8 cellular contexts compared by ENCODE assay signal in the genomic region with DNA sequence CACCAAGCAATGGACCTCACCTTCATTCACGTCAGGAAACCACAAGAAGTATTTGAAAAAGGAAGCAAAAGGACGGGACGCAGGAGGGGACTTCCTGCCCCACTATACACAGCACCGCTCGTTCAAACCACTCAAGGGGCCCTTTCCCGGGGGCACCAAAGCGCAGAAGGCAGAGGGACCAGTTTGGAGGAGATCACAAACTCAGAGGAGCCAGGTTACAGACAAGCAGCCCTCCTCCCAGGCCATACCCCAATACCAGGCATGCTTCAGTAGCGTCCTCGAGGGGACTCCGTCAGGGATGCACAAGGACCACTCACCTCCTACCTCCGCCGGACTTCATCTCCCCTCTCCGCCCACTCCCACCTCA. TPM values are rescaled to one million over a fixed set of nuclear protein-coding genes. Genes with fewer than 3 reads are reported as not detected.
DNase-seq lines count a peak whose midpoint lies in the region; ATAC-seq lines count a peak whose summit lies in the region.

No MANE protein-coding gene starts in this region.

- peaks cover 36 to 78% (median 62%) of the 10 kb centered on the region in 4 donors for H3K4me1 Mint-ChIP-seq in naive thymus-derived CD8-positive, alpha-beta T cell

- H3K36me3 Mint-ChIP-seq in naive thymus-derived CD8-positive, alpha-beta T cell = peaks cover 0 to 17% (median 5%) of the 10 kb centered on the region in 3 donors

- H3K4me3 ChIP-seq in effector memory CD4-positive, alpha-beta T cell (ENCODE audit: insufficient read depth, low read depth, low read length, poor library complexity, severe bottlenecking) = peak overlapping the region; percentile 91

- no peaks in the 10 kb centered on the region for H3K27me3 ChIP-seq in effector memory CD4-positive, alpha-beta T cell (replicated peaks; ENCODE audit: control insufficient read depth, insufficient read depth, low read length, poor library complexity, severe bottlenecking)

- ATAC-seq in HG02973 (IDR thresholded peaks at IDR 0.05; ENCODE audit: unreplicated experiment) (peak; percentile 10), HG03135 (IDR thresholded peaks at IDR 0.05; ENCODE audit: unreplicated experiment) (no peak)
- ATAC-seq in naive thymus-derived CD8-positive, alpha-beta T cell = peak; percentile 23 to 29

- H3K27me3 Mint-ChIP-seq in naive thymus-derived CD8-positive, alpha-beta T cell = no peaks in the 10 kb centered on the region

- H3K4me3 Mint-ChIP-seq in naive thymus-derived CD8-positive, alpha-beta T cell = peak overlapping the region; percentile 86 to 100 (median 98)

- H3K36me3 ChIP-seq in effector memory CD4-positive, alpha-beta T cell (ENCODE audit: control insufficient read depth, insufficient read depth, low read length) = peaks cover 27% of the 10 kb centered on the region

- peak overlapping the region; percentile 85 to 98 (median 96) for H3K27ac Mint-ChIP-seq in naive thymus-derived CD8-positive, alpha-beta T cell

- no peaks in the 10 kb centered on the region for H3K9me3 Mint-ChIP-seq in naive thymus-derived CD8-positive, alpha-beta T cell

- POLR2A ChIA-PET in naive thymus-derived CD8-positive, alpha-beta T cell (lab: Charles Lee) = interaction anchor here (0.9 to 13.8 kb wide), 8 partner anchors 10 to 38 kb away, joined by 3 to 315 read pairs (median 52); a partner anchor contains a TSS

- H3K9me3 ChIP-seq in effector memory CD4-positive, alpha-beta T cell (ENCODE audit: control insufficient read depth, low read length) = no peaks in the 10 kb centered on the region

- peaks cover 27% of the 10 kb centered on the region for H3K4me1 ChIP-seq in effector memory CD4-positive, alpha-beta T cell (ENCODE audit: control insufficient read depth, insufficient read depth, low read length, poor library complexity, severe bottlenecking)

- peak; percentile 15 for DNase-seq in activated CD4-positive, alpha-beta T cell treated with anti-CD3 and anti-CD28 coated beads for 1 hour
- no peak for DNase-seq in activated CD4-positive, alpha-beta T cell treated with anti-CD3 and anti-CD28 coated beads, Interleukin-2, amount 50 U/mL, for 4 hours
- peak in 3 of 5 experiments; percentile 19 to 66 (median 65) for DNase-seq in T-helper 2 cell
- DNase-seq in effector memory CD4-positive, alpha-beta T cell = peak in 2 of 3 donors; percentile 27 to 38
- peak in 7 of 10 donors; percentile 27 to 71 (median 50) for DNase-seq in naive thymus-derived CD8-positive, alpha-beta T cell
- no peak for DNase-seq in mesenteric fat pad (ENCODE audit: low spot score)

- H3K27ac ChIP-seq in effector memory CD4-positive, alpha-beta T cell (ENCODE audit: insufficient read depth, low read length, poor library complexity, severe bottlenecking) = peak overlapping the region; percentile 91

RNA-seq across cellular contexts. Expression of a gene that starts 0.7 kb away (rescaled TPM):
- 100 to 1,000 TPM; 132 to 147 TPM for total RNA-seq in naive thymus-derived CD8-positive, alpha-beta T cell
- 10 to 100 TPM; 21.4 to 49.6 (median 27.1) TPM for polyA plus RNA-seq in naive thymus-derived CD8-positive, alpha-beta T cell
- 36.4 TPM for total RNA-seq in mesenteric fat pad

RNA-seq across cellular contexts. Expression of a gene that starts 5.6 kb away (rescaled TPM):
- 10 to 100 TPM; 14.7 to 14.9 TPM for total RNA-seq in naive thymus-derived CD8-positive, alpha-beta T cell
- polyA plus RNA-seq in naive thymus-derived CD8-positive, alpha-beta T cell = 10 to 100 TPM; 29.5 to 35.2 (median 32.6) TPM
- total RNA-seq in mesenteric fat pad = 92.2 TPM

RNA-seq across cellular contexts. Expression of a gene that starts 10.0 kb away (rescaled TPM):
- 10 to 100 TPM; 11.1 to 13.2 TPM for total RNA-seq in naive thymus-derived CD8-positive, alpha-beta T cell
- 1 to 10 TPM; 4.3 to 6.0 (median 4.4) TPM for polyA plus RNA-seq in naive thymus-derived CD8-positive, alpha-beta T cell
- 5.1 TPM for total RNA-seq in mesenteric fat pad

RNA-seq across cellular contexts. Expression of a gene that starts 11.2 kb away (rescaled TPM):
- total RNA-seq in naive thymus-derived CD8-positive, alpha-beta T cell = 100 to 1,000 TPM; 174 to 194 TPM
- polyA plus RNA-seq in naive thymus-derived CD8-positive, alpha-beta T cell = 10 to 100 TPM; 12.0 to 21.2 (median 19.0) TPM
- 67.5 TPM for total RNA-seq in mesenteric fat pad

RNA-seq across cellular contexts. Expression of a gene that starts 19.7 kb away (rescaled TPM):
- total RNA-seq in naive thymus-derived CD8-positive, alpha-beta T cell = 100 to 1,000 TPM; 120 to 121 TPM
- 100 to 1,000 TPM; 302 to 384 (median 322) TPM for polyA plus RNA-seq in naive thymus-derived CD8-positive, alpha-beta T cell
- total RNA-seq in mesenteric fat pad = 102 TPM

Comparison
In these comparisons a context has a peak if more than half of its experiments do, and no peak if none do; other contexts are left out.
1. DNase-seq: peak in activated CD4-positive, alpha-beta T cell treated with anti-CD3 and anti-CD28 coated beads for 1 hour (single experiment), T-helper 2 cell (3 of 5), effector memory CD4-positive, alpha-beta T cell (2 of 3) and naive thymus-derived CD8-positive, alpha-beta T cell (7 of 10); none in activated CD4-positive, alpha-beta T cell treated with anti-CD3 and anti-CD28 coated beads, Interleukin-2, amount 50 U/mL, for 4 hours (0 of 2) and mesenteric fat pad (single experiment).